Comparison of ENCODE assay signal across 17 cellular contexts in the genomic region with DNA sequence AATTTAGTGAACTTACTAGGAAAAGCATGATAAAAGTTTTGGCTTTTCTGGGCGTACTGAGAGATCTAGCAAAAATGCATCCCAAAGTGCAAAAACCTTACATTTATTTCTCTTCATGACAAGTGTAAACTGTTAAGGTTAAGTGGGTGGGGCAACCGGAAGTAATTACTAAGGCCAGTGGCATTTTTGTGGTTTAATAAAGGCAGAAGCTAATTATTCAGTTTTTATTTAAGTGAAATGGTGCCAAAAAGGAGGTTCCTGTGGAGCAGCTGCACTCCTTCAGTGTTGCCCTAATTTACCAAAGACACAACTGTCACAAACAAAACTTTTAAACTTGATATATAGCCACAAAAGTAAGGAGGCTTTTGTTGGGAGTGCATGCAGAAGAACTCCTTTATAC.
DNase-seq lines count a peak whose midpoint lies in the region; ATAC-seq and TF ChIP-seq lines count a peak whose summit lies in the region.
"Had no signal": no experiment of that assay in that cellular context is flagged by ENCODE, and none has a peak within 500 bp of the region (broad histone marks: within the 10 kb centered on the region; RNA-seq: fewer than 3 reads in every experiment).

No MANE protein-coding gene starts in this region.

- TF ChIP-seq CTCF in astrocyte of the cerebellum (IDR thresholded peaks at IDR 0.05; ENCODE audit: low read depth, low read length, missing control alignments) (no peak), GM13977 (IDR thresholded peaks at IDR 0.05; ENCODE audit: extremely low read depth, insufficient read depth, missing control alignments) (no peak)

- DNase-seq in EL (peak; percentile 49), KBM-7 (peak; percentile 8), astrocyte of the cerebellum (ENCODE audit: low read depth) (peak; percentile 20), myocyte (ENCODE audit: low read depth) (peak; percentile 50), GM13977 (ENCODE audit: low spot score) (no peak), ACHN (no peak)
- no peak for DNase-seq in activated CD4-positive, CD25-positive, alpha-beta regulatory T cell (lab: John Stamatoyannopoulos, UW)
- DNase-seq: activated naive CD8-positive, alpha-beta T cell treated with anti-CD3 and anti-CD28 coated beads, Interleukin-2, amount 10 ng/mL, durations not matched to agents 7 days and 5 days; dorsolateral prefrontal cortex; natural killer cell; NCI-H1105 treated with DMSO at 0.1 percent for 48 hours; NCI-H510A treated with DMSO at 0.1 percent for 48 hours; SIG-M5; sigmoid colon; WERI-Rb-1 had no signal

- H3K4me3 ChIP-seq in astrocyte of the cerebellum (ENCODE audit: low read depth, low read length), result no peak overlapping the region
- H3K4me3 ChIP-seq: dorsolateral prefrontal cortex, sigmoid colon had no signal

- in situ Hi-C loops in KBM-7 (cut with MboI; ENCODE audit: low pct_unique_long_range_greater_than_20kb, low sequenced_read_pairs), result no loop called here
- in situ Hi-C loops in astrocyte of the cerebellum (cut with HindIII; ENCODE audit: low sequenced_read_pairs), result no loop called here
- in situ Hi-C loops in GM13977 (cut with MboI; ENCODE audit: low pct_unique_long_range_greater_than_20kb, low sequenced_read_pairs, unreplicated experiment), result no loop called here
- in situ Hi-C loops in ACHN (cut with HindIII; ENCODE audit: low pct_ligation_motif_present, low pct_unique_long_range_greater_than_20kb, low sequenced_read_pairs), result no loop called here

- no peak for ATAC-seq in esophagus mucosa
- ATAC-seq: left lobe of liver, natural killer cell had no signal

Comparison
In these comparisons a context has a peak if more than half of its experiments do, and no peak if none do; other contexts are left out.
1. DNase-seq: peak in EL (single experiment), KBM-7 (single experiment), astrocyte of the cerebellum (single experiment) and myocyte (single experiment); none in activated CD4-positive, CD25-positive, alpha-beta regulatory T cell (0 of 4), GM13977 (single experiment) and ACHN (single experiment).